1 cellular context compared by ENCODE assay signal in genomic region chr1:235557495-235557894, GRCh38.
TF ChIP-seq lines count a peak whose summit lies in the region.

No MANE protein-coding gene starts in this region.

TF ChIP-seq in HepG2, 621 proteins besides CTCF, POLR2A, EP300 and RAD21:
- no peak for TF ChIP-seq ZNF337 (CRISPR knock-in tag; IDR thresholded peaks at IDR 0.05; ENCODE audit: borderline replicate concordance, low read depth)
- TF ChIP-seq STAG1 (CRISPR knock-in tag; IDR thresholded peaks at IDR 0.05): peak; percentile 20; the same call in 1 of the 2 replicates
- no peak for TF ChIP-seq ZNF713 (CRISPR knock-in tag; IDR thresholded peaks at IDR 0.05)
